ENCODE assay signal across 1 cellular context in the genomic region with DNA sequence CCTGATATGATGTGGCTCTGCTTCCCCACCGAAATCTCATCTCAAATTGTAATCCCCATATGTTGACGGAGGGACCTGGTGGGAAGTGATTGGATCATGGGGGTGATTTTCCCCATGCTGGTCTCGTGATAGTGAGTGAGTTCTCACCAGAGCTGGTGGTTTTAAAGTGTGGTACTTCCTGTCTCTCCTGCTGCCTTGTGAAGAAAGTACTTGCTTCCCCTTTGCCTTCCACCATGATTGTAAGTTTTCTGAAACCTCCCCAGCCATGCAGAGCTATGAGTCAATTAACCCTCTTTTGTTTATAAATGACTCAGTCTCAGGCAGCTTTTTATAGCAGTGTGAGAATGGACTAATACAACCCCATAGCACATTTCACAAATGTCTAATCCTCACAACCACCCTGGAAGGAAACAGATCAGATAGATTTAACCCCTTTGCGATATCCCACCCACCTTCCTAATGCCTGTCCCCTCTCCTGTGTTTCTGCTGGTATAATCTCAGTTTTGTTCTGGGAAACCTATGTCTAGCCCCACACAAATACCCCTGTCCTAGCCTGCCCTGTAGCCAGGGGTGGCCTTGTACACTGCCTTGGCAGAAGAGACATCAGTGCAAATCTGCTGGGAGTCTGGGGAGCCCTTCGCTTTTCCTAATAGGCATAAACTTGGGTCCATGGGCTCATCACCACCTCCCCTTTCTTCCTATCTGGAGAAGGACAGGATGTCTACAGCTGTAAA.
TF ChIP-seq lines count a peak whose summit lies in the region.

No MANE protein-coding gene starts in this region.

TF ChIP-seq in HepG2, 621 proteins besides CTCF, POLR2A, EP300 and RAD21 (continued from another document):
- TF ChIP-seq, protein P1, sequence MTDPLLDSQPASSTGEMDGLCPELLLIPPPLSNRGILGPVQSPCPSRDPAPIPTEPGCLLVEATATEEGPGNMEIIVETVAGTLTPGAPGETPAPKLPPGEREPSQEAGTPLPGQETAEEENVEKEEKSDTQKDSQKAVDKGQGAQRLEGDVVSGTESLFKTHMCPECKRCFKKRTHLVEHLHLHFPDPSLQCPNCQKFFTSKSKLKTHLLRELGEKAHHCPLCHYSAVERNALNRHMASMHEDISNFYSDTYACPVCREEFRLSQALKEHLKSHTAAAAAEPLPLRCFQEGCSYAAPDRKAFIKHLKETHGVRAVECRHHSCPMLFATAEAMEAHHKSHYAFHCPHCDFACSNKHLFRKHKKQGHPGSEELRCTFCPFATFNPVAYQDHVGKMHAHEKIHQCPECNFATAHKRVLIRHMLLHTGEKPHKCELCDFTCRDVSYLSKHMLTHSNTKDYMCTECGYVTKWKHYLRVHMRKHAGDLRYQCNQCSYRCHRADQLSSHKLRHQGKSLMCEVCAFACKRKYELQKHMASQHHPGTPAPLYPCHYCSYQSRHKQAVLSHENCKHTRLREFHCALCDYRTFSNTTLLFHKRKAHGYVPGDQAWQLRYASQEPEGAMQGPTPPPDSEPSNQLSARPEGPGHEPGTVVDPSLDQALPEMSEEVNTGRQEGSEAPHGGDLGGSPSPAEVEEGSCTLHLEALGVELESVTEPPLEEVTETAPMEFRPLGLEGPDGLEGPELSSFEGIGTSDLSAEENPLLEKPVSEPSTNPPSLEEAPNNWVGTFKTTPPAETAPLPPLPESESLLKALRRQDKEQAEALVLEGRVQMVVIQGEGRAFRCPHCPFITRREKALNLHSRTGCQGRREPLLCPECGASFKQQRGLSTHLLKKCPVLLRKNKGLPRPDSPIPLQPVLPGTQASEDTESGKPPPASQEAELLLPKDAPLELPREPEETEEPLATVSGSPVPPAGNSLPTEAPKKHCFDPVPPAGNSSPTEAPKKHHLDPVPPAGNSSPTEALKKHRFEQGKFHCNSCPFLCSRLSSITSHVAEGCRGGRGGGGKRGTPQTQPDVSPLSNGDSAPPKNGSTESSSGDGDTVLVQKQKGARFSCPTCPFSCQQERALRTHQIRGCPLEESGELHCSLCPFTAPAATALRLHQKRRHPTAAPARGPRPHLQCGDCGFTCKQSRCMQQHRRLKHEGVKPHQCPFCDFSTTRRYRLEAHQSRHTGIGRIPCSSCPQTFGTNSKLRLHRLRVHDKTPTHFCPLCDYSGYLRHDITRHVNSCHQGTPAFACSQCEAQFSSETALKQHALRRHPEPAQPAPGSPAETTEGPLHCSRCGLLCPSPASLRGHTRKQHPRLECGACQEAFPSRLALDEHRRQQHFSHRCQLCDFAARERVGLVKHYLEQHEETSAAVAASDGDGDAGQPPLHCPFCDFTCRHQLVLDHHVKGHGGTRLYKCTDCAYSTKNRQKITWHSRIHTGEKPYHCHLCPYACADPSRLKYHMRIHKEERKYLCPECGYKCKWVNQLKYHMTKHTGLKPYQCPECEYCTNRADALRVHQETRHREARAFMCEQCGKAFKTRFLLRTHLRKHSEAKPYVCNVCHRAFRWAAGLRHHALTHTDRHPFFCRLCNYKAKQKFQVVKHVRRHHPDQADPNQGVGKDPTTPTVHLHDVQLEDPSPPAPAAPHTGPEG (CRISPR knock-in tag; IDR thresholded peaks at IDR 0.05), result no peak
- TF ChIP-seq HES4 (CRISPR knock-in tag; IDR thresholded peaks at IDR 0.05; ENCODE audit: borderline replicate concordance) (no peak), RBM39 (IDR thresholded peaks at IDR 0.05; ENCODE audit: low read depth, low read length, poor library complexity, severe bottlenecking) (no peak), SMARCE1 (IDR thresholded peaks at IDR 0.05; ENCODE audit: borderline replicate concordance) (no peak)
- TF ChIP-seq, protein P2, sequence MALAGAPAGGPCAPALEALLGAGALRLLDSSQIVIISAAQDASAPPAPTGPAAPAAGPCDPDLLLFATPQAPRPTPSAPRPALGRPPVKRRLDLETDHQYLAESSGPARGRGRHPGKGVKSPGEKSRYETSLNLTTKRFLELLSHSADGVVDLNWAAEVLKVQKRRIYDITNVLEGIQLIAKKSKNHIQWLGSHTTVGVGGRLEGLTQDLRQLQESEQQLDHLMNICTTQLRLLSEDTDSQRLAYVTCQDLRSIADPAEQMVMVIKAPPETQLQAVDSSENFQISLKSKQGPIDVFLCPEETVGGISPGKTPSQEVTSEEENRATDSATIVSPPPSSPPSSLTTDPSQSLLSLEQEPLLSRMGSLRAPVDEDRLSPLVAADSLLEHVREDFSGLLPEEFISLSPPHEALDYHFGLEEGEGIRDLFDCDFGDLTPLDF (CRISPR knock-in tag; IDR thresholded peaks at IDR 0.05), result no peak
- TF ChIP-seq, protein P3, sequence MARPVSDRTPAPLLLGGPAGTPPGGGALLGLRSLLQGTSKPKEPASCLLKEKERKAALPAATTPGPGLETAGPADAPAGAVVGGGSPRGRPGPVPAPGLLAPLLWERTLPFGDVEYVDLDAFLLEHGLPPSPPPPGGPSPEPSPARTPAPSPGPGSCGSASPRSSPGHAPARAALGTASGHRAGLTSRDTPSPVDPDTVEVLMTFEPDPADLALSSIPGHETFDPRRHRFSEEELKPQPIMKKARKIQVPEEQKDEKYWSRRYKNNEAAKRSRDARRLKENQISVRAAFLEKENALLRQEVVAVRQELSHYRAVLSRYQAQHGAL (CRISPR knock-in tag; IDR thresholded peaks at IDR 0.05; ENCODE audit: not compliant biosample characterization), result no peak
- TF ChIP-seq, protein P4, sequence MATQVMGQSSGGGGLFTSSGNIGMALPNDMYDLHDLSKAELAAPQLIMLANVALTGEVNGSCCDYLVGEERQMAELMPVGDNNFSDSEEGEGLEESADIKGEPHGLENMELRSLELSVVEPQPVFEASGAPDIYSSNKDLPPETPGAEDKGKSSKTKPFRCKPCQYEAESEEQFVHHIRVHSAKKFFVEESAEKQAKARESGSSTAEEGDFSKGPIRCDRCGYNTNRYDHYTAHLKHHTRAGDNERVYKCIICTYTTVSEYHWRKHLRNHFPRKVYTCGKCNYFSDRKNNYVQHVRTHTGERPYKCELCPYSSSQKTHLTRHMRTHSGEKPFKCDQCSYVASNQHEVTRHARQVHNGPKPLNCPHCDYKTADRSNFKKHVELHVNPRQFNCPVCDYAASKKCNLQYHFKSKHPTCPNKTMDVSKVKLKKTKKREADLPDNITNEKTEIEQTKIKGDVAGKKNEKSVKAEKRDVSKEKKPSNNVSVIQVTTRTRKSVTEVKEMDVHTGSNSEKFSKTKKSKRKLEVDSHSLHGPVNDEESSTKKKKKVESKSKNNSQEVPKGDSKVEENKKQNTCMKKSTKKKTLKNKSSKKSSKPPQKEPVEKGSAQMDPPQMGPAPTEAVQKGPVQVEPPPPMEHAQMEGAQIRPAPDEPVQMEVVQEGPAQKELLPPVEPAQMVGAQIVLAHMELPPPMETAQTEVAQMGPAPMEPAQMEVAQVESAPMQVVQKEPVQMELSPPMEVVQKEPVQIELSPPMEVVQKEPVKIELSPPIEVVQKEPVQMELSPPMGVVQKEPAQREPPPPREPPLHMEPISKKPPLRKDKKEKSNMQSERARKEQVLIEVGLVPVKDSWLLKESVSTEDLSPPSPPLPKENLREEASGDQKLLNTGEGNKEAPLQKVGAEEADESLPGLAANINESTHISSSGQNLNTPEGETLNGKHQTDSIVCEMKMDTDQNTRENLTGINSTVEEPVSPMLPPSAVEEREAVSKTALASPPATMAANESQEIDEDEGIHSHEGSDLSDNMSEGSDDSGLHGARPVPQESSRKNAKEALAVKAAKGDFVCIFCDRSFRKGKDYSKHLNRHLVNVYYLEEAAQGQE (IDR thresholded peaks at IDR 0.05; ENCODE audit: borderline replicate concordance in 1 of 2, low read depth in 1 of 2, low read length in 2 of 2), result no peak
- TF ChIP-seq, protein P5, sequence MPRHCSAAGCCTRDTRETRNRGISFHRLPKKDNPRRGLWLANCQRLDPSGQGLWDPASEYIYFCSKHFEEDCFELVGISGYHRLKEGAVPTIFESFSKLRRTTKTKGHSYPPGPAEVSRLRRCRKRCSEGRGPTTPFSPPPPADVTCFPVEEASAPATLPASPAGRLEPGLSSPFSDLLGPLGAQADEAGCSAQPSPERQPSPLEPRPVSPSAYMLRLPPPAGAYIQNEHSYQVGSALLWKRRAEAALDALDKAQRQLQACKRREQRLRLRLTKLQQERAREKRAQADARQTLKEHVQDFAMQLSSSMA (CRISPR knock-in tag; IDR thresholded peaks at IDR 0.05), result no peak
- TF ChIP-seq, protein P6, sequence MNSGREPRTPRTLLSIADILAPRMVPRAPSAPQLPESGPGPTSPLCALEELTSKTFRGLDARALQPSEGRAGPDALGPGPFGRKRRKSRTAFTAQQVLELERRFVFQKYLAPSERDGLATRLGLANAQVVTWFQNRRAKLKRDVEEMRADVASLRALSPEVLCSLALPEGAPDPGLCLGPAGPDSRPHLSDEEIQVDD (CRISPR knock-in tag; IDR thresholded peaks at IDR 0.05; ENCODE audit: borderline replicate concordance), result no peak
